1 cellular context compared by ENCODE assay signal in genomic region chrX:151852294-151852693, GRCh38.
TF ChIP-seq lines count a peak whose summit lies in the region.

No MANE protein-coding gene starts in this region.

TF ChIP-seq in SK-N-SH treated with all-trans-retinoic acid at 6 μM for 48 hours, 23 proteins besides CTCF, POLR2A, EP300 and RAD21 (continued from another document):
- TF ChIP-seq POU6F1 (CRISPR knock-in tag; IDR thresholded peaks at IDR 0.05; ENCODE audit: borderline replicate concordance, low read depth): no peak
